Comparison of ENCODE assay signal across 8 cellular contexts in the genomic region with DNA sequence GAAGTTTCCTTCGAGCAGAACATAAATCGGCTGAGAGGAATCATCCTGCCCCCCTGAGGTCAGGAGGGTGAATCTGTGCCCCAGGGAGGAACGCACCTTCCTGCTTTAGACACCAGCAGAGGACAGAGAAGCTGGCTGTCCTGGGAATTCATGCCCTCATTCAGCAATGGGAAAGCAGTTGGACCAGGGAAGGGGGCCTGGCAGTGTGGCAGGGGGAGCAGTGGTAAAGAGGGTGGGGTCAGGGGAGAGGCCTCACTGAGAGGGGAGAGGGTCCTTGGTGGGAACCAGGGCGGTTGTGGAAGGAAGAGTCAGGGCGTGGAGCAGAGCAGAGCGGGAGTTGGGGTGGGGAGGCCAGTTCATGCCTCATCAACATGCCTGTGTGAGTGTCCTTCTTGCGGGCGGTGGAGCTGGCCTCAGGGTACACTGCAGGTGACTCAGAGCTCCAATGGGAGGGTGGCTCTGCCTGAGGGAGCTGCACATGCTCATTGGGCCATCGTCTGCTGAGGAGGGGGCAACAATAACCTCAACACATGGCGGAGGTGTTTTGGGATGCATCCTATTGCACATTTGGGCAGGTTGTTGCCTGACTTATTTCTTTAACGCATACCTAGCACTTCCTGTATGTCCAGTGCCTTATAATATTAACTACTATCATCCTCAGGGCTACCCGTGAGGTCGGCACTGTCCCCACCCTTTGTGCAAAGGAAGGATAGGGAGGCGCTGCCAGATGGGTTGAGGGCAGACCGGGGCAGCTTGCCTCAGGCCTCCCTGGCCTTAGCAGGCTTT. TPM values are rescaled to one million over a fixed set of nuclear protein-coding genes. Genes with fewer than 3 reads are reported as not detected.
DNase-seq lines count a peak whose midpoint lies in the region; ATAC-seq and TF ChIP-seq lines count a peak whose summit lies in the region.

No MANE protein-coding gene starts in this region.

- no peak overlapping the region for H4K8ac ChIP-seq in H9 (replicated peaks; ENCODE audit: insufficient read length, low read depth, low read length)

- H2AK5ac ChIP-seq in H9 (ENCODE audit: insufficient read length, low read length), result no peak overlapping the region

- H3K23me2 ChIP-seq in H9 (ENCODE audit: insufficient read length, low read depth, low read length, poor library complexity, severe bottlenecking), result no peaks in the 10 kb centered on the region

- H4K91ac ChIP-seq in H9 (ENCODE audit: insufficient read length, low read depth, low read length), result no peak overlapping the region

- no peak overlapping the region for H3K18ac ChIP-seq in H9 (ENCODE audit: insufficient read length, low read depth, low read length)

- H2BK12ac ChIP-seq in H9 (ENCODE audit: insufficient read length, low read depth, low read length), result no peak overlapping the region

- H2BK5ac ChIP-seq in H9 (ENCODE audit: insufficient read length, low read length), result no peak overlapping the region

- H3K27ac Mint-ChIP-seq in H9, result peak overlapping the region; percentile 72 to 92 (median 87); a peak in 5 of 7 replicates
- peak overlapping the region; percentile 23 to 96 (median 62) for H3K27ac Mint-ChIP-seq in immature natural killer cell

- no peak overlapping the region for H3K56ac ChIP-seq in H9 (ENCODE audit: insufficient read length, low read depth, low read length)

- no peak overlapping the region for H2AFZ ChIP-seq in H9 (ENCODE audit: low read length)

- H2BK120ac ChIP-seq in H9 (ENCODE audit: low read depth, low read length, poor library complexity, severe bottlenecking), result no peak overlapping the region

- no peak overlapping the region for H3K4ac ChIP-seq in H9 (ENCODE audit: low read depth, low read length)

- H3K9me3 ChIP-seq in H9 (ENCODE audit: control insufficient read depth, low read depth, low read length), result no peaks in the 10 kb centered on the region
- no peaks in the 10 kb centered on the region for H3K9me3 ChIP-seq in subcutaneous abdominal adipose tissue (ENCODE audit: control insufficient read depth in 5 of 5, low read length in 5 of 5)

- H3K4me1 Mint-ChIP-seq in H9 (peaks cover 31 to 32% of the 10 kb centered on the region in 2 experiments), immature natural killer cell (peaks cover 66 to 82% of the 10 kb centered on the region in 2 donors)

- H3K23ac ChIP-seq in H9 (ENCODE audit: insufficient read length, low read depth, low read length), result no peak overlapping the region

- H4K20me1 ChIP-seq in H9 (ENCODE audit: control insufficient read depth, insufficient read depth, insufficient read length), result no peaks in the 10 kb centered on the region

- H3K9ac ChIP-seq in H9 (ENCODE audit: extremely low read depth, insufficient read length, low read length) (no peak overlapping the region), subcutaneous abdominal adipose tissue (ENCODE audit: low read length in 5 of 5) (peak overlapping the region in 3 of 5 donors; percentile 25 to 61 (median 48))

- H3K36me3 ChIP-seq in subcutaneous abdominal adipose tissue (ENCODE audit: control insufficient read depth in 5 of 5, insufficient read depth in 5 of 5, low read length in 5 of 5), result peaks cover 4 to 27% (median 15%) of the 10 kb centered on the region in 5 donors

- no CpG with 5 or more reads among the region's 15 CpGs for WGBS in H9 (ENCODE audit: extremely low coverage, insufficient read length, low lambda C conversion rate)

- no peak; the same call in 2 of the 3 replicates for TF ChIP-seq CTCF in H9 (conservative IDR thresholded peaks at IDR 0.05)

- no peak for ATAC-seq in activated CD4-positive, CD25-positive, alpha-beta regulatory T cell treated with anti-CD3 and anti-CD28 coated beads, Interleukin-2, amount 50 U/mL, for 24 hours

- no peak overlapping the region for H2BK15ac ChIP-seq in H9 (ENCODE audit: low read depth, low read length)

- H3K14ac ChIP-seq in H9 (ENCODE audit: insufficient read depth, low read length), result no peak overlapping the region

- H3K36me3 Mint-ChIP-seq in H9 (ENCODE audit: insufficient read depth in 1 of 3, low read depth in 3 of 3), result peaks cover 17 to 32% (median 18%) of the 10 kb centered on the region in 3 experiments
- H3K36me3 Mint-ChIP-seq in immature natural killer cell, result peaks cover 0 to 14% (median 5%) of the 10 kb centered on the region in 3 donors

- H3K27me3 ChIP-seq in H9 (ENCODE audit: insufficient read depth, low read length) (no peaks in the 10 kb centered on the region), subcutaneous abdominal adipose tissue (ENCODE audit: control insufficient read depth in 5 of 5, insufficient read depth in 4 of 5, low read length in 5 of 5) (no peaks in the 10 kb centered on the region)

- no peak overlapping the region; a peak in 1 of 5 replicates for H3K4me3 Mint-ChIP-seq in H9
- peak overlapping the region in 2 of 5 donors; percentile 36 to 46 for H3K4me3 Mint-ChIP-seq in immature natural killer cell

- peaks cover 5 to 8% of the 10 kb centered on the region in 2 experiments for H3K9me3 Mint-ChIP-seq in H9
- no peaks in the 10 kb centered on the region for H3K9me3 Mint-ChIP-seq in immature natural killer cell

- peaks cover 10% of the 10 kb centered on the region for H3K79me1 ChIP-seq in H9 (ENCODE audit: insufficient read depth, low read depth, low read length, poor library complexity, severe bottlenecking)

- no peaks in the 10 kb centered on the region; the same call in 1 of the 2 replicates for H3K4me1 ChIP-seq in H9 (ENCODE audit: insufficient read depth, low read length)
- peaks cover 28 to 58% (median 50%) of the 10 kb centered on the region in 5 donors for H3K4me1 ChIP-seq in subcutaneous abdominal adipose tissue (ENCODE audit: control insufficient read depth in 5 of 5, insufficient read depth in 5 of 5, low read length in 5 of 5)

- H3K4me2 ChIP-seq in H9 (ENCODE audit: insufficient read depth, insufficient read length, low read length), result no peak overlapping the region

- H3K27me3 Mint-ChIP-seq in H9 (ENCODE audit: low read depth) (no peaks in the 10 kb centered on the region), immature natural killer cell (ENCODE audit: low read depth in 3 of 3) (peaks cover 0 to 3% (median 0%) of the 10 kb centered on the region in 3 donors)

- H3K27ac ChIP-seq in H9 (ENCODE audit: insufficient read length, low read depth, low read length) (no peak overlapping the region), subcutaneous abdominal adipose tissue (ENCODE audit: low read depth, low read length) (peak overlapping the region; percentile 88)

- DNase-seq in H9, result no peak
- peak; percentile 79 for DNase-seq in amniotic epithelial cell (ENCODE audit: low read depth)
- no peak for DNase-seq in immature natural killer cell
- no peak for DNase-seq in SKM-1 treated with dmso at 0.1 percent for 144 hours (lab: John Stamatoyannopoulos, UW; ENCODE audit: unreplicated experiment)
- no peak for DNase-seq in NCI-H82 (lab: John Stamatoyannopoulos, UW)
- no peak for DNase-seq in mucosa of gallbladder (ENCODE audit: low spot score)

- H3T11ph ChIP-seq in H9 (ENCODE audit: low read length), result no peak overlapping the region

- H3K4me3 ChIP-seq in subcutaneous abdominal adipose tissue (ENCODE audit: low read depth in 1 of 5, low read length in 5 of 5), result no peak overlapping the region

- no peak overlapping the region for H4K5ac ChIP-seq in H9 (ENCODE audit: insufficient read length, low read depth, low read length)

- H3K79me2 ChIP-seq in H9 (ENCODE audit: insufficient read depth, low read length), result no peaks in the 10 kb centered on the region; the same call in 1 of the 2 replicates

- no peak overlapping the region for H2BK20ac ChIP-seq in H9 (ENCODE audit: low read depth, low read length, poor library complexity, severe bottlenecking)

RNA-seq across cellular contexts. Expression of a gene that starts 23.2 kb away (rescaled TPM):
- 46.0 and 47.4 TPM in 2 replicates for total RNA-seq in H9 (2021)
- 10 to 100 TPM; 12.1 to 91.3 (median 23.0) TPM for polyA plus RNA-seq in immature natural killer cell
- total RNA-seq in mucosa of gallbladder, result 107 TPM

RNA-seq across cellular contexts. Expression of a gene that starts 35.0 kb away (rescaled TPM):
- 11.9 and 12.7 TPM in 2 replicates for total RNA-seq in H9 (2021)
- 10 to 100 TPM; 12.8 to 26.3 (median 26.1) TPM for polyA plus RNA-seq in immature natural killer cell
- total RNA-seq in mucosa of gallbladder, result 26.6 TPM
